ENCODE assay signal across 12 cellular contexts in the genomic region with DNA sequence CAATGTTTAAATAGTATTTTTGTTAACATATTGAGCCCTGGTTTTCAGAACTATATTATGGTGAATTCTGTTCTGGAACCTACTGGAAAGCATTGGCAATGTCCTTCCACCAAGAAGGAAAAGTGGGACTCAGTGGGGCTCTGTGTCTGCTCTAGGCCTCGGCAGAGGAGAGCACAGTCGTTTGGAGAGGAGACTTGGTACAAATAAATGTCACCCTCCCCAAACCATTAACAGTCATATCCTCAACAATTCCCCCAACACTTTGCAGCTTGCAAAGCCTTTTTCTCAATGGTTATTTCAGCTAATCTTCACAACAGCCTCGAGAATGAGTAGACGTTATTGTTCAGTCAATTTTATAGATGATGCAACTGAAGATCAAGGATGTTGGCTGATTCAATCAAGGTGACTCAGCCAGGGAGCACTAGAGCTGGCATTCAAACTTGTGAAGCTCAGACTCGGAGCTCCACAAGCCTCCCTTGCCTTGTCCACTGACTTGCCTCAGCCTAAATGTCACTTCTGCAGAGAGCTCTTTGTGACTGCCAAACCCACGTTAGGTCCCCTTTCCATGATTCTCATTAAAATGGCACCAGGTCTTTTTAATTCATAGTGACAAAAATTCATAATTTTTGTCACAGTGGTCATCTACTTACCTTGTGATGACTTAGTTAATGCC.
DNase-seq lines count a peak whose midpoint lies in the region; FAIRE-seq and TF ChIP-seq lines count a peak whose summit lies in the region.
"Had no signal": no experiment of that assay in that cellular context is flagged by ENCODE, and none has a peak within 500 bp of the region (broad histone marks: within the 10 kb centered on the region; RNA-seq: fewer than 3 reads in every experiment).

No MANE protein-coding gene starts in this region.

- H3K9me1 ChIP-seq in endothelial cell of umbilical vein (replicated peaks; ENCODE audit: control insufficient read depth, extremely low read depth, insufficient read depth, low read length), result no peaks in the 10 kb centered on the region

- H3K27ac ChIP-seq in breast epithelium (no peak overlapping the region), endothelial cell of umbilical vein (ENCODE audit: insufficient read depth, low read depth, low read length) (no peak overlapping the region)
- H3K27ac ChIP-seq: thoracic aorta had no signal

- BruUV-seq in MCF 10A (replicated peaks; lab: Mats Ljungman, UMichigan) (no TSS peak), endothelial cell of umbilical vein (replicated peaks; lab: Mats Ljungman, UMichigan) (no TSS peak)

- H3K4me1 Mint-ChIP-seq in MCF 10A (ENCODE audit: insufficient read depth, unreplicated experiment), result peaks cover 16% of the 10 kb centered on the region
- peaks cover 34% of the 10 kb centered on the region for H3K4me1 Mint-ChIP-seq in stimulated activated naive CD8-positive, alpha-beta T cell treated with anti-CD3 and anti-CD28 coated beads, Interleukin-15, Interleukin-2, amounts not matched to agents 100 ng/mL and 50 ng/mL, for 24 hours (ENCODE audit: low read depth)

- H3K27ac Mint-ChIP-seq in MCF 10A (ENCODE audit: low read depth, unreplicated experiment), result peak overlapping the region; percentile 75
- peak overlapping the region; percentile 66 for H3K27ac Mint-ChIP-seq in stimulated activated naive CD8-positive, alpha-beta T cell treated with anti-CD3 and anti-CD28 coated beads, Interleukin-15, Interleukin-2, amounts not matched to agents 100 ng/mL and 50 ng/mL, for 24 hours

- no peak overlapping the region for H2AFZ ChIP-seq in endothelial cell of umbilical vein (ENCODE audit: low read depth, low read length)

- TF ChIP-seq CTCF in MCF 10A (IDR thresholded peaks at IDR 0.05; ENCODE audit: unreplicated experiment) (no peak), breast epithelium (IDR thresholded peaks at IDR 0.05) (no peak), endothelial cell of umbilical vein (IDR thresholded peaks at IDR 0.05; ENCODE audit: extremely low read depth in 1 of 2, insufficient read depth in 1 of 2, low read depth in 1 of 2, low read length in 2 of 2) (no peak)

- H3K4me3 Mint-ChIP-seq in MCF 10A (ENCODE audit: unreplicated experiment), result no peak overlapping the region
- H3K4me3 Mint-ChIP-seq in stimulated activated naive CD8-positive, alpha-beta T cell treated with anti-CD3 and anti-CD28 coated beads, Interleukin-15, Interleukin-2, amounts not matched to agents 100 ng/mL and 50 ng/mL, for 24 hours, result no peak overlapping the region

- H3K9ac ChIP-seq in endothelial cell of umbilical vein (replicated peaks; ENCODE audit: extremely low read depth, insufficient read depth, low read length), result no peak overlapping the region

- H3K4me2 ChIP-seq in endothelial cell of umbilical vein (ENCODE audit: insufficient read depth, low read length), result no peak overlapping the region

- H3K9me3 ChIP-seq in breast epithelium (peaks cover 0 to 1% of the 10 kb centered on the region in 2 donors), endothelial cell of umbilical vein (replicated peaks; ENCODE audit: control insufficient read depth, insufficient read depth, low read length) (no peaks in the 10 kb centered on the region)
- H3K9me3 ChIP-seq: thoracic aorta had no signal

- H3K9me3 Mint-ChIP-seq in MCF 10A (ENCODE audit: unreplicated experiment), result no peaks in the 10 kb centered on the region
- H3K9me3 Mint-ChIP-seq in stimulated activated naive CD8-positive, alpha-beta T cell treated with anti-CD3 and anti-CD28 coated beads, Interleukin-15, Interleukin-2, amounts not matched to agents 100 ng/mL and 50 ng/mL, for 24 hours, result peaks cover 10% of the 10 kb centered on the region

- H4K20me1 ChIP-seq in endothelial cell of umbilical vein (replicated peaks; ENCODE audit: control insufficient read depth, extremely low read depth, insufficient read depth, low read length), result no peaks in the 10 kb centered on the region

- no peaks in the 10 kb centered on the region for H3K27me3 Mint-ChIP-seq in MCF 10A (ENCODE audit: insufficient read depth, unreplicated experiment)
- peaks cover 30% of the 10 kb centered on the region for H3K27me3 Mint-ChIP-seq in stimulated activated naive CD8-positive, alpha-beta T cell treated with anti-CD3 and anti-CD28 coated beads, Interleukin-15, Interleukin-2, amounts not matched to agents 100 ng/mL and 50 ng/mL, for 24 hours

- no peaks in the 10 kb centered on the region for H3K4me1 ChIP-seq in breast epithelium
- H3K4me1 ChIP-seq in endothelial cell of umbilical vein (ENCODE audit: control insufficient read depth, extremely low read depth, insufficient read depth, low read length), result no peaks in the 10 kb centered on the region

- no peak overlapping the region for H3K4me3 ChIP-seq in breast epithelium
- H3K4me3 ChIP-seq in endothelial cell of umbilical vein (replicated peaks in 1 of 3; ENCODE audit: insufficient read depth in 1 of 3, low read depth in 1 of 3, low read length in 3 of 3), result no peak overlapping the region
- H3K4me3 ChIP-seq: thoracic aorta had no signal

- TF ChIP-seq POLR2A in breast epithelium (IDR thresholded peaks at IDR 0.05) (no peak), endothelial cell of umbilical vein (IDR thresholded peaks at IDR 0.05; ENCODE audit: low read depth, low read length) (no peak)

- DNase-seq in MCF 10A (ENCODE audit: unreplicated experiment), result peak; percentile 86
- DNase-seq in breast epithelium (ENCODE audit: low spot score in 2 of 2), result no peak
- DNase-seq in RCC 7860 (ENCODE audit: low spot score), result peak; percentile 18
- no peak for DNase-seq in endothelial cell of umbilical vein (ENCODE audit: low read depth, low spot score)
- DNase-seq in NCI-H2107 (lab: John Stamatoyannopoulos, UW), result no peak
- no peak for DNase-seq in NCI-H510A treated with DMSO at 0.1 percent for 48 hours (lab: John Stamatoyannopoulos, UW)
- DNase-seq in SIG-M5 treated with dmso at 0.1 percent for 504 hours (lab: John Stamatoyannopoulos, UW; ENCODE audit: unreplicated experiment), result no peak
- DNase-seq: activated gamma-delta T cell, glutamatergic neuron, T-helper 9 cell had no signal

- dilution Hi-C loops in endothelial cell of umbilical vein (cut with MboI; ENCODE audit: extremely low pct_ligation_motif_present, low sequenced_read_pairs), result no loop called here

- H3K79me2 ChIP-seq in endothelial cell of umbilical vein (ENCODE audit: control insufficient read depth, insufficient read depth, low read length), result no peaks in the 10 kb centered on the region

- no peaks in the 10 kb centered on the region for H3K36me3 Mint-ChIP-seq in MCF 10A (ENCODE audit: insufficient read depth, unreplicated experiment)
- H3K36me3 Mint-ChIP-seq in stimulated activated naive CD8-positive, alpha-beta T cell treated with anti-CD3 and anti-CD28 coated beads, Interleukin-15, Interleukin-2, amounts not matched to agents 100 ng/mL and 50 ng/mL, for 24 hours (ENCODE audit: low read depth), result peaks cover 4% of the 10 kb centered on the region

- H3K36me3 ChIP-seq in breast epithelium, result no peaks in the 10 kb centered on the region
- H3K36me3 ChIP-seq in endothelial cell of umbilical vein (ENCODE audit: control insufficient read depth in 2 of 2, extremely low read depth in 1 of 2, insufficient read depth in 2 of 2, low read length in 2 of 2), result no peaks in the 10 kb centered on the region

- POLR2A ChIA-PET in MCF 10A (lab: Yijun Ruan, JAX) (interaction anchor here (0.7 to 1.3 kb wide), 4 partner anchors 20 to 36 kb away, joined by 3 to 7 read pairs (median 4); no protein-coding TSS in a partner anchor), endothelial cell of umbilical vein (lab: Charles Lee) (interaction anchor here (0.6 kb wide), 1 partner anchor 675 kb away, joined by 10 read pairs; no protein-coding TSS in a partner anchor)

- FAIRE-seq in RCC 7860 (lab: Jason Lieb, UNC) (no peak), endothelial cell of umbilical vein (lab: Jason Lieb, UNC) (no peak)

- H3K27me3 ChIP-seq in breast epithelium (peaks cover 0 to 16% of the 10 kb centered on the region in 2 donors), endothelial cell of umbilical vein (ENCODE audit: control insufficient read depth in 2 of 2, insufficient read depth in 2 of 2, low read length in 2 of 2) (no peaks in the 10 kb centered on the region)

- intact Hi-C loops in MCF 10A (cut with micrococcal nuclease) (loop anchor here (2.0 to 5.0 kb wide), 2 partner anchors 20 to 107 kb away; no protein-coding TSS in a partner anchor), breast epithelium (cut with DNase I; ENCODE audit: low total_unique reads) (no loop called here), endothelial cell of umbilical vein (cut with micrococcal nuclease) (no loop called here)

- CTCF ChIA-PET in MCF 10A (lab: Yijun Ruan, JAX) (interaction anchor here (0.7 to 1.5 kb wide), 4 partner anchors 11 to 458 kb away, joined by 3 to 7 read pairs (median 3); no protein-coding TSS in a partner anchor), endothelial cell of umbilical vein (lab: Charles Lee) (interaction anchor here (1.0 to 1.6 kb wide), 2 partner anchors 9 to 11 kb away, joined by 3 to 7 read pairs; no protein-coding TSS in a partner anchor)

TF ChIP-seq in endothelial cell of umbilical vein, 7 proteins besides CTCF, POLR2A, EP300 and RAD21:
- no peak for TF ChIP-seq JUN (IDR thresholded peaks at IDR 0.05; ENCODE audit: borderline replicate concordance, insufficient read depth, insufficient read length, low read depth)
- TF ChIP-seq FOS (IDR thresholded peaks at IDR 0.05; ENCODE audit: borderline replicate concordance, insufficient read depth, low read length), result peak; percentile 73
TF ChIP-seq in endothelial cell of umbilical vein: peak in this region for 1.

Comparison
In these comparisons a context has a peak if more than half of its experiments do, and no peak if none do; other contexts are left out.
1. DNase-seq: peak in MCF 10A (single experiment) and RCC 7860 (single experiment); none in breast epithelium (0 of 2), endothelial cell of umbilical vein (single experiment), NCI-H2107 (single experiment), NCI-H510A treated with DMSO at 0.1 percent for 48 hours (single experiment) and SIG-M5 treated with dmso at 0.1 percent for 504 hours (single experiment).